Comparison of ENCODE assay signal across 33 cellular contexts in the genomic region with DNA sequence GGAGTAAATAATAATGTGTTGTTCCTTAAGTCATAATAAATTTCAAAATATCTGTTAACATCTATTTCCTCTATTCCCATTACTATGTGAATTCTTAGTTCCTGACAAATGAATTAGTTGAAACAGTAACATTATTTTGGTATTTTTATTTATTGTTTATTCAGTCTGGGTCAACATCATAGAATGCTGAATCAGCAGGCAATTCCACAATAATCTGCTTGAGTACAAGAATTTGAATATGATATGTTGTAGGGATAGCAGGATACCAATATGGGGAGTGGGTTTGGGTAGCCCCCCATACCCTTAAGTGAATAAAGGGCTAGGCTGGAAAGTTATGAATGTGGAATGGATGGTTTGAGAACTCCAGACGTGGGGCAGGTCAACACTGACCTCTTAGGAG.
"Had no signal": no experiment of that assay in that cellular context is flagged by ENCODE, and none has a peak within 500 bp of the region (broad histone marks: within the 10 kb centered on the region; RNA-seq: fewer than 3 reads in every experiment).

No MANE protein-coding gene starts in this region.

- H3K27me3 ChIP-seq: neutrophil, ovary, spleen, suprapubic skin, testis, tibial artery, upper lobe of right lung, uterus had no signal

- H3K27me3 Mint-ChIP-seq: stimulated activated memory B cell treated with anti-CD40 and anti-IgM and Interleukin-4, amounts not matched to agents 10 μg/mL and 1 μg/mL and 100 μg/mL, for 72 hours; stimulated activated naive CD8-positive, alpha-beta T cell treated with anti-CD3 and anti-CD28 coated beads, Interleukin-15, amount 100 ng/mL, for 72 hours had no signal

- H3K4me3 ChIP-seq: ovary, psoas muscle, skin epidermis, smooth muscle cell, spleen, suprapubic skin, testis, tibial artery, transverse colon, upper lobe of right lung, uterus had no signal

- H3K4me3 Mint-ChIP-seq: naive thymus-derived CD8-positive, alpha-beta T cell; natural killer cell treated with Interleukin-12 subunit alpha and Interleukin-12 subunit beta and Interleukin-15 and Interleukin-18, amount 100 ng/mL, for 72 hours; nephron progenitor cell; neural crest cell; stimulated activated memory B cell treated with anti-CD40 and anti-IgM and Interleukin-4, amounts not matched to agents 10 μg/mL and 1 μg/mL and 100 μg/mL, for 72 hours; stimulated activated naive CD8-positive, alpha-beta T cell treated with anti-CD3 and anti-CD28 coated beads, Interleukin-15, amount 100 ng/mL, for 72 hours; type B pancreatic cell had no signal

- H3K9ac ChIP-seq: parathyroid adenoma had no signal

- DNase-seq: naive thymus-derived CD8-positive, alpha-beta T cell; nephron progenitor cell; nucleus accumbens; ovary; posterior cingulate gyrus; psoas muscle; right cardiac atrium; spleen; stimulated activated CD4-positive, alpha-beta T cell treated with anti-CD3 and anti-CD28 coated beads, Interleukin-12 subunit alpha, Interleukin-12 subunit beta, amount 100 ng/mL, for 4 hours; stimulated activated CD4-positive, alpha-beta T cell treated with anti-CD3 and anti-CD28 coated beads, Interleukin-1b, Interleukin-23, amount 100 ng/mL, for 48 hours; stimulated activated CD4-positive, alpha-beta T cell treated with anti-CD3 and anti-CD28 coated beads, Interleukin-4, amount 100 ng/mL, for 1 hour; stimulated activated CD4-positive, alpha-beta T cell treated with anti-CD3 and anti-CD28 coated beads, Interleukin-4, amount 100 ng/mL, for 4 hours; stimulated activated CD8-positive, alpha-beta memory T cell treated with anti-CD3 and anti-CD28 coated beads, Interleukin-4, amount 100 ng/mL, for 48 hours; stimulated activated naive CD4-positive, alpha-beta T cell; stimulated activated naive CD8-positive, alpha-beta T cell treated with anti-CD3 and anti-CD28 coated beads, Interleukin-15, amount 100 ng/mL, for 72 hours; stimulated activated naive CD8-positive, alpha-beta T cell treated with anti-CD3 and anti-CD28 coated beads, Interleukin-15, Interleukin-2, amounts not matched to agents 100 U/mL and 50 U/mL, for 24 hours; substantia nigra; testis; tibial artery; transverse colon; upper lobe of right lung; uterus had no signal

- H3K4me1 ChIP-seq: parathyroid adenoma, psoas muscle, spleen, suprapubic skin, testis, tibial artery, transverse colon, upper lobe of right lung, uterus had no signal

- H3K9me3 Mint-ChIP-seq: nephron progenitor cell, type B pancreatic cell had no signal

- ATAC-seq: naive thymus-derived CD8-positive, alpha-beta T cell; natural killer cell treated with Interleukin-12 subunit alpha and Interleukin-12 subunit beta and Interleukin-15 and Interleukin-18, amount 100 ng/mL, for 72 hours; psoas muscle; right cardiac atrium; sciatic nerve; stimulated activated memory B cell treated with anti-CD40 and anti-IgM and Interleukin-4, amounts not matched to agents 10 μg/mL and 1 μg/mL and 100 μg/mL, for 72 hours; stimulated activated naive CD8-positive, alpha-beta T cell treated with anti-CD3 and anti-CD28 coated beads, Interleukin-15, amount 100 ng/mL, for 72 hours; stimulated activated naive CD8-positive, alpha-beta T cell treated with anti-CD3 and anti-CD28 coated beads, Interleukin-15, Interleukin-2, amounts not matched to agents 100 U/mL and 50 U/mL, for 24 hours; upper lobe of right lung had no signal

- H3K27ac Mint-ChIP-seq: naive thymus-derived CD8-positive, alpha-beta T cell; natural killer cell treated with Interleukin-12 subunit alpha and Interleukin-12 subunit beta and Interleukin-15 and Interleukin-18, amount 100 ng/mL, for 72 hours; nephron progenitor cell; progenitor cell of endocrine pancreas; stimulated activated memory B cell treated with anti-CD40 and anti-IgM and Interleukin-4, amounts not matched to agents 10 μg/mL and 1 μg/mL and 100 μg/mL, for 72 hours; stimulated activated naive CD8-positive, alpha-beta T cell treated with anti-CD3 and anti-CD28 coated beads, Interleukin-15, amount 100 ng/mL, for 72 hours; type B pancreatic cell had no signal

- H3K9me3 ChIP-seq: neutrophil, ovary, psoas muscle, suprapubic skin, testis, tibial artery, transverse colon, upper lobe of right lung, uterus had no signal

- H2AFZ ChIP-seq: parathyroid adenoma had no signal

- H3K79me2 ChIP-seq: parathyroid adenoma had no signal

- H3K4me1 Mint-ChIP-seq: naive thymus-derived CD8-positive, alpha-beta T cell; nephron progenitor cell; neural crest cell; stimulated activated memory B cell treated with anti-CD40 and anti-IgM and Interleukin-4, amounts not matched to agents 10 μg/mL and 1 μg/mL and 100 μg/mL, for 72 hours; stimulated activated naive CD8-positive, alpha-beta T cell treated with anti-CD3 and anti-CD28 coated beads, Interleukin-15, amount 100 ng/mL, for 72 hours had no signal

- H3K4me2 ChIP-seq: smooth muscle cell had no signal

- H3K27ac ChIP-seq: neutrophil, ovary, parathyroid adenoma, psoas muscle, skin epidermis, spleen, suprapubic skin, testis, tibial artery, transverse colon, upper lobe of right lung, uterus had no signal

- H3K36me3 Mint-ChIP-seq: naive thymus-derived CD8-positive, alpha-beta T cell; natural killer cell treated with Interleukin-12 subunit alpha and Interleukin-12 subunit beta and Interleukin-15 and Interleukin-18, amount 100 ng/mL, for 72 hours; stimulated activated memory B cell treated with anti-CD40 and anti-IgM and Interleukin-4, amounts not matched to agents 10 μg/mL and 1 μg/mL and 100 μg/mL, for 72 hours; type B pancreatic cell had no signal

- H3K36me3 ChIP-seq: neutrophil, ovary, spleen, suprapubic skin, tibial artery, transverse colon, upper lobe of right lung, uterus had no signal
